In the genomic region with DNA sequence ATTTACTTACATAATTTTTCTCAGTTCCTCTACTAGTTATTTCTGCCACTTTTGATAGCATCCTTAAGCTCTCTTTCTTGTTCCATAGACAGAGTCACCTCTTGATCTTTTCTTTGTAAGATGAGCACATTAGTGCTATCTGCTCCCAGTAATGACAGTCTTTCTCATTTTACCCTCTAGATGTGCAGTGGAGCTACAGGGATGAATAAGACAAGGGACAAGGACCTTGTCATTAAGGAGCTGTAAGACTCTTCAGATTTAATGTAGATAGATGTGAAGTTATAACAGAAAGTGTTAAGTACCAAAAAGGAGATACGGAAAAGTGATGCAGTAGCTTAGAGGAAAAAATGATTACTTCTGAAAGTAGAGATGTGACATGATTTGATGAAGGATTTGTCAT, we compare ENCODE assay signal across 21 cellular contexts.
"Had no signal": no experiment of that assay in that cellular context is flagged by ENCODE, and none has a peak within 500 bp of the region (broad histone marks: within the 10 kb centered on the region; RNA-seq: fewer than 3 reads in every experiment).

No MANE protein-coding gene starts in this region.

- DNase-seq: activated CD4-positive, alpha-beta memory T cell treated with anti-CD3 and anti-CD28 coated beads for 36 hours; activated CD4-positive, alpha-beta T cell treated with anti-CD3 and anti-CD28 coated beads for 1 hour; activated naive CD4-positive, alpha-beta T cell; activated naive CD8-positive, alpha-beta T cell treated with anti-CD3 and anti-CD28 coated beads, Interleukin-2, amount 10 ng/mL, durations not matched to agents 7 days and 5 days; amygdala; cerebellar nuclear complex; lower lobe of right lung; naive B cell; occipital lobe; posterior cingulate gyrus; stimulated activated CD4-positive, alpha-beta T cell treated with anti-CD3 and anti-CD28 coated beads, Interleukin-4, amount 100 ng/mL, for 1 hour; stimulated activated naive CD4-positive, alpha-beta T cell; substantia nigra; T-cell had no signal

- H3K27ac ChIP-seq: epithelial cell of prostate, lower lobe of right lung, tibial artery had no signal

- H3K4me1 ChIP-seq: lower lobe of right lung, sigmoid colon, tibial artery had no signal

- H3K36me3 Mint-ChIP-seq: naive B cell had no signal

- H3K4me3 ChIP-seq: coronary artery, heart left ventricle, lower lobe of right lung, sigmoid colon, tibial artery had no signal

- ATAC-seq: lower lobe of right lung, T-cell had no signal

- H3K27me3 Mint-ChIP-seq: activated CD4-positive, alpha-beta memory T cell treated with anti-CD3 and anti-CD28 coated beads for 36 hours; activated naive CD8-positive, alpha-beta T cell treated with anti-CD3 and anti-CD28 coated beads, Interleukin-2, amount 10 ng/mL, durations not matched to agents 7 days and 5 days; T-cell had no signal

- H3K4me1 Mint-ChIP-seq: activated naive CD8-positive, alpha-beta T cell treated with anti-CD3 and anti-CD28 coated beads, Interleukin-2, amount 10 ng/mL, durations not matched to agents 7 days and 5 days; neural crest cell; T-cell had no signal

- H3K27ac Mint-ChIP-seq: activated CD4-positive, alpha-beta memory T cell treated with anti-CD3 and anti-CD28 coated beads for 36 hours; activated naive CD8-positive, alpha-beta T cell treated with anti-CD3 and anti-CD28 coated beads, Interleukin-2, amount 10 ng/mL, durations not matched to agents 7 days and 5 days; activated T-helper 2 cell treated with anti-CD3 and anti-CD28 coated beads, Interferon-gamma antibody, Interleukin-2, Interleukin-4, amounts not matched to agents 10 μg/mL and 5 μg/mL and 100 μg/mL, durations not matched to agents 14 hours and 24 hours and 36 hours; T-cell had no signal

- H3K4me3 Mint-ChIP-seq: activated CD4-positive, alpha-beta memory T cell treated with anti-CD3 and anti-CD28 coated beads for 36 hours; activated naive CD8-positive, alpha-beta T cell treated with anti-CD3 and anti-CD28 coated beads, Interleukin-2, amount 10 ng/mL, durations not matched to agents 7 days and 5 days; naive B cell; neural crest cell; T-cell had no signal

- H3K9me3 Mint-ChIP-seq: activated T-helper 2 cell treated with anti-CD3 and anti-CD28 coated beads, Interferon-gamma antibody, Interleukin-2, Interleukin-4, amounts not matched to agents 10 μg/mL and 5 μg/mL and 100 μg/mL, durations not matched to agents 14 hours and 24 hours and 36 hours; neural crest cell; T-cell had no signal

- H3K27me3 ChIP-seq: heart left ventricle, sigmoid colon, tibial artery had no signal

- H3K9me3 ChIP-seq: heart left ventricle, lower lobe of right lung, sigmoid colon, tibial artery had no signal
